In genomic region chr10:74021248-74022055, GRCh38 we compare ENCODE assay signal across 9 cellular contexts. TPM values are rescaled to one million over a fixed set of nuclear protein-coding genes. Genes with fewer than 3 reads are reported as not detected.
A peak's percentile ranks its signal among the peaks of the same experiment; 100 is the strongest.
DNase-seq lines count a peak whose midpoint lies in the region; ATAC-seq, FAIRE-seq and TF ChIP-seq lines count a peak whose summit lies in the region.
"Had no signal": no experiment of that assay in that cellular context is flagged by ENCODE, and none has a peak within 500 bp of the region (broad histone marks: within the 10 kb centered on the region; RNA-seq: fewer than 3 reads in every experiment).

No MANE protein-coding gene starts in this region.

- peaks cover 54 to 66% of the 10 kb centered on the region in 2 donors for H3K4me1 Mint-ChIP-seq in natural killer cell

- TF ChIP-seq CTCF in AG10803 (conservative IDR thresholded peaks at IDR 0.05; ENCODE audit: low read length) = no peak
- no peak for TF ChIP-seq CTCF in HL-60 (IDR thresholded peaks at IDR 0.05; ENCODE audit: insufficient read depth, low read length)
- TF ChIP-seq CTCF in K562 (IDR thresholded peaks at IDR 0.05 in 2 of 3, conservative IDR thresholded peaks at IDR 0.05 in 1 of 3; ENCODE audit: insufficient read depth in 2 of 3, low read depth in 1 of 3, low read length in 3 of 3) = no peak
- TF ChIP-seq CTCF in natural killer cell (IDR thresholded peaks at IDR 0.05) = no peak
- TF ChIP-seq CTCF in OCI-LY7 (conservative IDR thresholded peaks at IDR 0.05; ENCODE audit: low read length) = no peak

- H3K4me2 ChIP-seq in K562 (ENCODE audit: insufficient read depth, low read length) (peak overlapping the region; percentile 75), OCI-LY7 (ENCODE audit: low read length) (no peak overlapping the region)

- H3K4me3 ChIP-seq in AG10803 (ENCODE audit: low read length) = no peak overlapping the region
- no peak overlapping the region for H3K4me3 ChIP-seq in HL-60 (replicated peaks; ENCODE audit: insufficient read depth, low read length)
- H3K4me3 ChIP-seq in K562 = peak overlapping the region; percentile 11; the same call in 1 of the 2 replicates
- no peak overlapping the region for H3K4me3 ChIP-seq in OCI-LY7 (ENCODE audit: low read depth, low read length, poor library complexity, severe bottlenecking)

- no peak; a peak in 2 of 4 replicates for TF ChIP-seq RAD21 in K562 (CRISPR knock-in tag; conservative IDR thresholded peaks at IDR 0.05 in 1 of 2, IDR thresholded peaks at IDR 0.05 in 1 of 2)

- TF ChIP-seq POLR2A in K562 (conservative IDR thresholded peaks at IDR 0.05) = no peak

- H2AFZ ChIP-seq in K562 (ENCODE audit: low read depth, low read length) (peak overlapping the region; percentile 53), OCI-LY7 (ENCODE audit: low read length) (no peak overlapping the region)

- no peaks in the 10 kb centered on the region for H3K27me3 Mint-ChIP-seq in natural killer cell (ENCODE audit: low read depth in 2 of 2)

- no peaks in the 10 kb centered on the region for H3K9me2 ChIP-seq in OCI-LY7 (ENCODE audit: insufficient read depth, low read length)

- peak; percentile 49 for FAIRE-seq in K562 (lab: Jason Lieb, UNC)

- H4K20me1 ChIP-seq in K562 (replicated peaks; ENCODE audit: control insufficient read depth, insufficient read depth, low read length) (no peaks in the 10 kb centered on the region), OCI-LY7 (ENCODE audit: insufficient read depth, low read length) (no peaks in the 10 kb centered on the region)

- POLR2A ChIA-PET in K562 (lab: Yijun Ruan, JAX) = interaction anchor here (0.7 to 2.9 kb wide), 20 partner anchors 7 to 1135 kb away, joined by 3 to 27 read pairs (median 6); no protein-coding TSS in a partner anchor
- POLR2A ChIA-PET in OCI-LY7 (lab: Charles Lee) = interaction anchor here (0.9 to 2.1 kb wide), 6 partner anchors 9 to 33 kb away, joined by 3 to 7 read pairs (median 4); no protein-coding TSS in a partner anchor

- peak; percentile 81 for ATAC-seq in K562
- no peak for ATAC-seq in natural killer cell

- peak overlapping the region; percentile 38 for H3K27ac ChIP-seq in HL-60 (replicated peaks)
- peak overlapping the region; percentile 95 for H3K27ac ChIP-seq in K562 (ENCODE audit: extremely low read depth, low read depth, low read length)
- H3K27ac ChIP-seq in OCI-LY7 (ENCODE audit: low read depth, low read length, poor library complexity, severe bottlenecking) = no peak overlapping the region

- H3K9me3 ChIP-seq in K562 (replicated peaks; ENCODE audit: control insufficient read depth, insufficient read depth, low read depth, low read length) = no peaks in the 10 kb centered on the region
- no peaks in the 10 kb centered on the region for H3K9me3 ChIP-seq in OCI-LY7 (ENCODE audit: low read length)

- H3K79me2 ChIP-seq in K562 (ENCODE audit: control insufficient read depth, insufficient read depth, low read length) (peaks cover 89% of the 10 kb centered on the region), OCI-LY7 (ENCODE audit: insufficient read depth, low read depth, low read length) (no peaks in the 10 kb centered on the region)

- no peaks in the 10 kb centered on the region for H3K9me3 Mint-ChIP-seq in natural killer cell

- peak overlapping the region; percentile 3 to 57 for H3K27ac Mint-ChIP-seq in natural killer cell

- TF ChIP-seq EP300 in K562 (IDR thresholded peaks at IDR 0.05; ENCODE audit: low read length) = peak; percentile 98

- DNase-seq in AG10803 (ENCODE audit: low read depth) = peak; percentile 80
- no peak for DNase-seq in HL-60 (ENCODE audit: low read depth in 1 of 2, low spot score in 1 of 2)
- peak in 3 of 4 experiments; percentile 45 to 80 (median 77) for DNase-seq in K562 (ENCODE audit: extremely low read depth in 1 of 4, low spot score in 3 of 4)
- no peak for DNase-seq in natural killer cell
- no peak for DNase-seq in inferior parietal cortex (ENCODE audit: extremely low spot score)
- DNase-seq in NCI-H146 (lab: John Stamatoyannopoulos, UW) = no peak
- no peak for DNase-seq in OCI-LY7 (ENCODE audit: low spot score)
- DNase-seq in NCI-H2029 (lab: John Stamatoyannopoulos, UW) = no peak
- DNase-seq: DMS79 treated with DMSO at 0.1 percent for 48 hours had no signal

- H3K9me1 ChIP-seq in K562 (ENCODE audit: control insufficient read depth, insufficient read depth, low read length) = no peaks in the 10 kb centered on the region

- H3K4me3 Mint-ChIP-seq in natural killer cell = no peak overlapping the region

- intact Hi-C loops in K562 (cut with micrococcal nuclease) = loop anchor here (1.0 kb wide), 1 partner anchor 22 kb away; no protein-coding TSS in a partner anchor
- intact Hi-C loops in natural killer cell (cut with micrococcal nuclease) = no loop called here
- intact Hi-C loops in OCI-LY7 (cut with micrococcal nuclease; ENCODE audit: unreplicated experiment) = no loop called here

- H3K27me3 ChIP-seq in HL-60 (ENCODE audit: insufficient read depth, poor library complexity, severe bottlenecking) = no peaks in the 10 kb centered on the region
- H3K27me3 ChIP-seq in K562 (ENCODE audit: control insufficient read depth in 2 of 2, insufficient read depth in 2 of 2, low read length in 2 of 2) = no peaks in the 10 kb centered on the region

- in situ Hi-C loops in K562 (cut with MboI) = no loop called here

- TSS peak; percentile 30 for BruUV-seq in K562 (replicated peaks; lab: Mats Ljungman, UMichigan)
- BruUV-seq in OCI-LY7 (replicated peaks; lab: Mats Ljungman, UMichigan) = no TSS peak

- WGBS in K562 (ENCODE audit: insufficient coverage, low coverage, missing lambda C conversion rate) = under 1% methylated on average over 4 of the region's 4 CpGs

- H3K4me1 ChIP-seq in K562 (replicated peaks in 1 of 2; ENCODE audit: control insufficient read depth in 2 of 2, insufficient read depth in 2 of 2, low read length in 2 of 2) (peaks cover 22 to 70% of the 10 kb centered on the region in 2 experiments), OCI-LY7 (ENCODE audit: insufficient read depth, low read length, poor library complexity, severe bottlenecking) (no peaks in the 10 kb centered on the region)

- CTCF ChIA-PET in K562 (lab: Yijun Ruan, JAX; ENCODE audit: low intra/inter-chr PET ratio) (no interaction called here), OCI-LY7 (lab: Charles Lee; ENCODE audit: unreplicated experiment) (no interaction called here)

- H3K36me3 ChIP-seq in K562 (ENCODE audit: control insufficient read depth, insufficient read depth, low read length) (peaks cover 42% of the 10 kb centered on the region), OCI-LY7 (ENCODE audit: insufficient read depth, low read length) (peaks cover 4% of the 10 kb centered on the region; the same call in 1 of the 2 replicates)

- H3K9ac ChIP-seq in K562 (ENCODE audit: insufficient read depth in 1 of 2, low read depth in 2 of 2, low read length in 2 of 2) = peak overlapping the region; percentile 40 to 79; a peak in 3 of 4 replicates

- no peaks in the 10 kb centered on the region for H3K36me3 Mint-ChIP-seq in natural killer cell

TF ChIP-seq in K562, 482 proteins besides CTCF, POLR2A, EP300 and RAD21 (continues in another document):
- TF ChIP-seq E4F1 (CRISPR knock-in tag; IDR thresholded peaks at IDR 0.05; ENCODE audit: borderline replicate concordance) (no peak), ZNF263 (CRISPR knock-in tag; IDR thresholded peaks at IDR 0.05; ENCODE audit: borderline replicate concordance) (no peak)

RNA-seq across cellular contexts. Expression of gene VCL, which starts 23.5 kb away (rescaled TPM):
- total RNA-seq in K562 (2011; cell fraction: chromatin; rRNA removed; ENCODE audit: low replicate concordance) = 187 and 268 TPM in 2 replicates
- 123 and 137 TPM in 2 replicates for total RNA-seq in K562 (2011; cell fraction: nucleolus; rRNA removed)
- 175 and 236 TPM in 2 replicates for total RNA-seq in K562 (2011; cell fraction: nucleoplasm; rRNA removed)
- total RNA-seq in K562 (2014; rRNA removed) (72.0 and 77.3 TPM in 2 replicates), K562 (2014; rRNA removed; fragmentation: Illumina TruSeq; extraction: Trizol) (76.4 and 81.4 TPM in 2 replicates), K562 (2015; rRNA removed; fragmentation: Illumina TruSeq; extraction: Trizol) (84.3 and 87.0 TPM in 2 replicates), K562 (2021) (180 and 186 TPM in 2 replicates), natural killer cell (100 to 1,000 TPM; 121 to 145 (median 122) TPM), OCI-LY7 (2022) (55.5 and 64.5 TPM in 2 replicates)
- polyA plus RNA-seq in K562 (2011; rRNA removed) (138 and 154 TPM in 2 replicates), K562 (2014; fragmentation: Illumina TruSeq; extraction: Trizol) (111 and 117 TPM in 2 replicates), K562 (2014; fragmentation: Nextera tagmentation; extraction: Ambion mirVana) (10 to 100 TPM; 29.8 to 53.6 TPM), K562 (2014; rRNA removed) (65.6 and 72.8 TPM in 2 replicates)
- 76.8 and 89.4 TPM in 2 replicates for polyA plus RNA-seq in K562 (2011; cell fraction: cytosol; rRNA removed)
- 176 and 196 TPM in 2 replicates for polyA plus RNA-seq in K562 (2011; cell fraction: nucleus; rRNA removed)
- polyA plus RNA-seq in K562 (2012) = 110 TPM in 2 replicates
- polyA minus RNA-seq in K562 (2011; rRNA and poly(A)+ RNA removed) = 163 and 186 TPM in 2 replicates
- polyA minus RNA-seq in K562 (2011; cell fraction: cytosol; rRNA and poly(A)+ RNA removed) = 91.8 and 115 TPM in 2 replicates
- polyA minus RNA-seq in K562 (2011; cell fraction: nucleus; rRNA and poly(A)+ RNA removed) = 133 and 174 TPM in 2 replicates
- total RNA-seq in OCI-LY7 (2014; rRNA removed; shearing (Covaris generic)) = 19.1 and 24.9 TPM in 2 replicates

Comparison
In these comparisons a context has a peak if more than half of its experiments do, and no peak if none do; other contexts are left out.
1. DNase-seq: peak in AG10803 (single experiment) and K562 (3 of 4); none in HL-60 (0 of 2), natural killer cell (single experiment), inferior parietal cortex (single experiment), NCI-H146 (single experiment), OCI-LY7 (single experiment) and NCI-H2029 (single experiment).